8 cellular contexts compared by ENCODE assay signal in genomic region chr7:118182618-118183253, GRCh38. TPM values are rescaled to one million over a fixed set of nuclear protein-coding genes. Genes with fewer than 3 reads are reported as not detected.
DNase-seq lines count a peak whose midpoint lies in the region; ATAC-seq, FAIRE-seq and TF ChIP-seq lines count a peak whose summit lies in the region.
"Had no signal": no experiment of that assay in that cellular context is flagged by ENCODE, and none has a peak within 500 bp of the region (broad histone marks: within the 10 kb centered on the region; RNA-seq: fewer than 3 reads in every experiment).

No MANE protein-coding gene starts in this region.

- H3K27me3 Mint-ChIP-seq in HFFc6 (ENCODE audit: insufficient read depth), result no peaks in the 10 kb centered on the region; the same call in 1 of the 2 replicates
- H3K27me3 Mint-ChIP-seq in activated T-helper 1 cell treated with anti-CD3 and anti-CD28 coated beads, Interleukin-12 subunit alpha, Interleukin-12 subunit beta, Interleukin-2, Interleukin-4 antibody, amounts not matched to agents 30 ng/mL and 10 ng/mL and 1 ng/mL, durations not matched to agents 14 hours and 24 hours and 36 hours (ENCODE audit: insufficient read depth), result no peaks in the 10 kb centered on the region

- no peak for FAIRE-seq in keratinocyte (lab: Jason Lieb, UNC)
- FAIRE-seq: endometrium had no signal

- peaks cover 23% of the 10 kb centered on the region for H3K36me3 Mint-ChIP-seq in HFFc6 (ENCODE audit: low read depth)
- peaks cover 25% of the 10 kb centered on the region for H3K36me3 Mint-ChIP-seq in activated T-helper 1 cell treated with anti-CD3 and anti-CD28 coated beads, Interleukin-12 subunit alpha, Interleukin-12 subunit beta, Interleukin-2, Interleukin-4 antibody, amounts not matched to agents 30 ng/mL and 10 ng/mL and 1 ng/mL, durations not matched to agents 14 hours and 24 hours and 36 hours (ENCODE audit: low read depth)

- peak overlapping the region; percentile 91 for H3K4me2 ChIP-seq in keratinocyte (ENCODE audit: control insufficient read depth, extremely low read depth, insufficient read depth, low read depth, low read length)

- H3K27ac ChIP-seq in keratinocyte (ENCODE audit: control insufficient read depth, insufficient read depth, low read length) (peak overlapping the region; percentile 90), stomach (peak overlapping the region in 4 of 5 donors; percentile 88 to 97 (median 94))

- peaks cover 25% of the 10 kb centered on the region for H3K4me1 Mint-ChIP-seq in HFFc6 (ENCODE audit: low read depth)
- H3K4me1 Mint-ChIP-seq in activated T-helper 1 cell treated with anti-CD3 and anti-CD28 coated beads, Interleukin-12 subunit alpha, Interleukin-12 subunit beta, Interleukin-2, Interleukin-4 antibody, amounts not matched to agents 30 ng/mL and 10 ng/mL and 1 ng/mL, durations not matched to agents 14 hours and 24 hours and 36 hours (ENCODE audit: low read depth), result peaks cover 32% of the 10 kb centered on the region

- peak overlapping the region; percentile 98 for H3K27ac Mint-ChIP-seq in HFFc6
- peak overlapping the region; percentile 99 for H3K27ac Mint-ChIP-seq in activated T-helper 1 cell treated with anti-CD3 and anti-CD28 coated beads, Interleukin-12 subunit alpha, Interleukin-12 subunit beta, Interleukin-2, Interleukin-4 antibody, amounts not matched to agents 30 ng/mL and 10 ng/mL and 1 ng/mL, durations not matched to agents 14 hours and 24 hours and 36 hours

- no peaks in the 10 kb centered on the region for H3K9me1 ChIP-seq in keratinocyte (ENCODE audit: control insufficient read depth, extremely low read depth, insufficient read depth, low read length)

- H3K79me2 ChIP-seq in keratinocyte (ENCODE audit: control insufficient read depth, insufficient read depth, low read length), result peaks cover 41% of the 10 kb centered on the region

- no peaks in the 10 kb centered on the region for H3K9me3 Mint-ChIP-seq in HFFc6
- no peaks in the 10 kb centered on the region for H3K9me3 Mint-ChIP-seq in activated T-helper 1 cell treated with anti-CD3 and anti-CD28 coated beads, Interleukin-12 subunit alpha, Interleukin-12 subunit beta, Interleukin-2, Interleukin-4 antibody, amounts not matched to agents 30 ng/mL and 10 ng/mL and 1 ng/mL, durations not matched to agents 14 hours and 24 hours and 36 hours

- intact Hi-C loops in activated T-helper 1 cell treated with anti-CD3 and anti-CD28 coated beads, Interleukin-12 subunit alpha, Interleukin-12 subunit beta, Interleukin-2, Interleukin-4 antibody, amounts not matched to agents 30 ng/mL and 10 ng/mL and 1 ng/mL, durations not matched to agents 14 hours and 24 hours and 36 hours (cut with micrococcal nuclease), result loop anchor here (2.0 to 10.0 kb wide), 5 partner anchors 130 to 1968 kb away; partner anchors contain the start of genes ST7 and TES
- intact Hi-C loops in stomach (cut with DNase I; ENCODE audit: low total_unique reads), result no loop called here

- H4K20me1 ChIP-seq in keratinocyte (ENCODE audit: control insufficient read depth, extremely low read depth, insufficient read depth, low read length), result no peaks in the 10 kb centered on the region

- H3K9ac ChIP-seq in keratinocyte (ENCODE audit: control insufficient read depth, extremely low read depth, insufficient read depth, low read length), result peak overlapping the region; percentile 93

- dilution Hi-C loops in keratinocyte (cut with MboI; ENCODE audit: extremely low pct_ligation_motif_present, low sequenced_read_pairs), result no loop called here

- TF ChIP-seq CTCF in HFFc6 (IDR thresholded peaks at IDR 0.05) (no peak), keratinocyte (optimal IDR thresholded peaks at IDR 0.05 in 1 of 3, IDR thresholded peaks at IDR 0.05 in 1 of 3, conservative IDR thresholded peaks at IDR 0.05 in 1 of 3; ENCODE audit: extremely low read depth in 1 of 3, insufficient read depth in 2 of 3, low read length in 3 of 3) (no peak), stomach (IDR thresholded peaks at IDR 0.05) (no peak)

- DNase-seq in HFFc6 (no peak), keratinocyte (ENCODE audit: low read depth, low spot score) (no peak), stomach (no peak), NCI-H1694 treated with DMSO at 0.1 percent for 48 hours (lab: John Stamatoyannopoulos, UW) (no peak), NCI-H446 treated with DMSO at 0.1 percent for 48 hours (lab: John Stamatoyannopoulos, UW) (no peak)
- DNase-seq in activated T-helper 1 cell treated with anti-CD3 and anti-CD28 coated beads, Interleukin-12 subunit alpha, Interleukin-12 subunit beta, Interleukin-2, Interleukin-4 antibody, amounts not matched to agents 30 ng/mL and 10 ng/mL and 1 ng/mL, durations not matched to agents 14 hours and 24 hours and 36 hours (ENCODE audit: low spot score), result no peak

- H3K27me3 ChIP-seq in keratinocyte (ENCODE audit: control insufficient read depth, extremely low read depth, insufficient read depth, low read length), result no peaks in the 10 kb centered on the region
- no peaks in the 10 kb centered on the region for H3K27me3 ChIP-seq in stomach

- no peak for ATAC-seq in GM21576 (IDR thresholded peaks at IDR 0.05; ENCODE audit: unreplicated experiment)

- H3K4me3 Mint-ChIP-seq in HFFc6, result peak overlapping the region; percentile 97
- H3K4me3 Mint-ChIP-seq in activated T-helper 1 cell treated with anti-CD3 and anti-CD28 coated beads, Interleukin-12 subunit alpha, Interleukin-12 subunit beta, Interleukin-2, Interleukin-4 antibody, amounts not matched to agents 30 ng/mL and 10 ng/mL and 1 ng/mL, durations not matched to agents 14 hours and 24 hours and 36 hours, result peak overlapping the region; percentile 97

- WGBS in stomach, 5 donors, result 44 to 64% (median 48%) methylated on average over 10 of the region's 10 CpGs

- peak overlapping the region; percentile 98 for H2AFZ ChIP-seq in keratinocyte (ENCODE audit: control insufficient read depth, low read length)

- H3K9me3 ChIP-seq in keratinocyte (ENCODE audit: control insufficient read depth, low read depth, low read length), result no peaks in the 10 kb centered on the region
- H3K9me3 ChIP-seq in stomach, result no peaks in the 10 kb centered on the region

- H3K36me3 ChIP-seq in keratinocyte (ENCODE audit: control insufficient read depth in 2 of 2, extremely low read depth in 1 of 2, insufficient read depth in 2 of 2, low read length in 2 of 2) (peaks cover 0 to 1% of the 10 kb centered on the region in 2 experiments), stomach (peaks cover 0 to 7% (median under 1%) of the 10 kb centered on the region in 4 donors)

- H3K4me3 ChIP-seq in keratinocyte (ENCODE audit: control insufficient read depth in 2 of 3, extremely low read depth in 1 of 3, insufficient read depth in 2 of 3, low read depth in 1 of 3, low read length in 3 of 3), result peak overlapping the region; percentile 76 to 99 (median 82)
- H3K4me3 ChIP-seq in stomach, result peak overlapping the region; percentile 67 to 83 (median 72)

- H3K4me1 ChIP-seq in keratinocyte (ENCODE audit: control insufficient read depth, extremely low read depth, insufficient read depth, low read length) (peaks cover 12% of the 10 kb centered on the region), stomach (peaks cover 10 to 41% (median 27%) of the 10 kb centered on the region in 4 donors)

- TF ChIP-seq POLR2A in stomach (IDR thresholded peaks at IDR 0.05), result no peak

- TF ChIP-seq EP300 in stomach (IDR thresholded peaks at IDR 0.05), result no peak

RNA-seq across cellular contexts. Expression of gene LSM8, which starts 1.2 kb away (rescaled TPM):
- total RNA-seq in HFFc6 (2021; fragmentation: NEBNext Ultra II Directional; extraction: Animal tissue kit (Norgen Biotek cat#: 25700)), result 10 to 100 TPM; 10.7 to 24.3 (median 19.9) TPM
- 45.9 and 46.7 TPM in 2 replicates for total RNA-seq in activated T-helper 1 cell treated with anti-CD3 and anti-CD28 coated beads, Interleukin-12 subunit alpha, Interleukin-12 subunit beta, Interleukin-2, Interleukin-4 antibody, amounts not matched to agents 30 ng/mL and 10 ng/mL and 1 ng/mL, durations not matched to agents 14 hours and 24 hours and 36 hours
- polyA plus RNA-seq in keratinocyte (30.8 to 63.0 TPM (median 50.2 TPM) in 3 replicates), stomach (10 to 100 TPM; 21.9 to 35.2 (median 24.9) TPM)
- polyA plus RNA-seq in keratinocyte (2011; ENCODE audit: low read depth), result 17.4 TPM
- polyA plus RNA-seq in keratinocyte (2011; cell fraction: cytosol; rRNA removed), result 43.4 and 44.0 TPM in 2 replicates
- 31.9 and 45.7 TPM in 2 replicates for polyA plus RNA-seq in keratinocyte (2011; cell fraction: nucleus; rRNA removed)
- polyA plus RNA-seq in keratinocyte (2012; ENCODE audit: low replicate concordance), result 24.9 and 32.7 TPM in 2 replicates
- 6.3 to 54.9 TPM (median 25.3 TPM) in 3 replicates for polyA minus RNA-seq in keratinocyte
- polyA minus RNA-seq in keratinocyte (2011; cell fraction: cytosol; rRNA and poly(A)+ RNA removed), result 17.1 TPM
- polyA minus RNA-seq in keratinocyte (2011; cell fraction: nucleus; rRNA and poly(A)+ RNA removed), result 7.4 and 9.9 TPM in 2 replicates
- total RNA-seq in stomach, result 10 to 100 TPM in 4 of 5 donors, under 1 TPM in 1; 0.58 to 58.0 (median 29.9) TPM

RNA-seq across cellular contexts. Expression of gene ANKRD7, which starts 41.8 kb away (rescaled TPM):
- total RNA-seq in HFFc6 (2021; fragmentation: NEBNext Ultra II Directional; extraction: Animal tissue kit (Norgen Biotek cat#: 25700)), result under 1 TPM in 3 of 6 experiments, not detected in 3; 0.35 to 0.57 (median 0.37) TPM
- not detected in 2 replicates for total RNA-seq in activated T-helper 1 cell treated with anti-CD3 and anti-CD28 coated beads, Interleukin-12 subunit alpha, Interleukin-12 subunit beta, Interleukin-2, Interleukin-4 antibody, amounts not matched to agents 30 ng/mL and 10 ng/mL and 1 ng/mL, durations not matched to agents 14 hours and 24 hours and 36 hours
- polyA plus RNA-seq in keratinocyte (0.10 to 0.32 TPM (median 0.26 TPM) in 3 replicates), stomach (1 to 10 TPM in 1 of 3 donors, not detected in 2; 1.3 TPM)
- polyA plus RNA-seq in keratinocyte (2011; ENCODE audit: low read depth), result not detected
- polyA plus RNA-seq in keratinocyte (2011; cell fraction: cytosol; rRNA removed), result 0.18 TPM in 1 of 2 replicates, not detected in the other
- 0.38 and 0.47 TPM in 2 replicates for polyA plus RNA-seq in keratinocyte (2011; cell fraction: nucleus; rRNA removed)
- 0.41 TPM in 1 of 2 replicates, not detected in the other for polyA plus RNA-seq in keratinocyte (2012; ENCODE audit: low replicate concordance)
- polyA minus RNA-seq in keratinocyte, result 0.54 to 1.3 TPM in 2 of 3 replicates, not detected in the other
- not detected for polyA minus RNA-seq in keratinocyte (2011; cell fraction: cytosol; rRNA and poly(A)+ RNA removed)
- polyA minus RNA-seq in keratinocyte (2011; cell fraction: nucleus; rRNA and poly(A)+ RNA removed), result 0.74 and 1.4 TPM in 2 replicates
- total RNA-seq in stomach, result 1 to 10 TPM in 2 of 5 donors, not detected in 3; 2.0 to 4.2 TPM
